In genomic region chr12:5556033-5556614, GRCh38 we compare ENCODE assay signal across 10 cellular contexts.
DNase-seq lines count a peak whose midpoint lies in the region; ATAC-seq and TF ChIP-seq lines count a peak whose summit lies in the region.
"Had no signal": no experiment of that assay in that cellular context is flagged by ENCODE, and none has a peak within 500 bp of the region (broad histone marks: within the 10 kb centered on the region; RNA-seq: fewer than 3 reads in every experiment).

No MANE protein-coding gene starts in this region.

- ATAC-seq in HG03439 (IDR thresholded peaks at IDR 0.05; ENCODE audit: unreplicated experiment) = no peak
- ATAC-seq: effector memory CD8-positive, alpha-beta T cell had no signal

- H3K27ac ChIP-seq in A673 (ENCODE audit: low read depth, low read length, poor library complexity, severe bottlenecking) = no peak overlapping the region

- H3K9me3 ChIP-seq in A673 (ENCODE audit: low read depth, low read length, poor library complexity, severe bottlenecking) (no peaks in the 10 kb centered on the region), NT2/D1 (ENCODE audit: insufficient read depth, low read length) (peaks cover 8% of the 10 kb centered on the region; the same call in 1 of the 2 replicates)

- H3K4me3 ChIP-seq in A673 (ENCODE audit: low read depth, low read length, poor library complexity, severe bottlenecking) (no peak overlapping the region), NT2/D1 (ENCODE audit: insufficient read length, low read depth) (no peak overlapping the region), fibroblast of mammary gland (ENCODE audit: control insufficient read depth, low read depth, low read length) (no peak overlapping the region)

- TF ChIP-seq CTCF in A673 (conservative IDR thresholded peaks at IDR 0.05; ENCODE audit: low read depth, low read length) (peak; percentile 66), fibroblast of mammary gland (conservative IDR thresholded peaks at IDR 0.05; ENCODE audit: control insufficient read depth, insufficient read depth, low read depth, low read length) (peak; percentile 8)

- DNase-seq in A673 (ENCODE audit: low spot score) (peak; percentile 27), DMS53 (lab: John Stamatoyannopoulos, UW) (peak; percentile 88), NT2/D1 (ENCODE audit: low read depth, low spot score) (peak; percentile 48), fibroblast of mammary gland (ENCODE audit: low read depth) (no peak), HCEC 1CT (no peak), amygdala (lab: John Stamatoyannopoulos, UW) (no peak), anterior cingulate cortex (lab: John Stamatoyannopoulos, UW) (no peak)
- DNase-seq: activated T-cell treated with anti-CD3 and anti-CD28 coated beads, Interleukin-2, amount 50 U/mL, for 1 hour; effector memory CD8-positive, alpha-beta T cell had no signal

- H3K9ac ChIP-seq in NT2/D1 (ENCODE audit: insufficient read length, low read depth) = no peak overlapping the region

- POLR2A ChIA-PET in A673 (lab: Charles Lee; ENCODE audit: low non-redundant PET) = no interaction called here

- BruUV-seq in A673 (replicated peaks; lab: Mats Ljungman, UMichigan) = no TSS peak

- CTCF ChIA-PET in A673 (lab: Charles Lee) = no interaction called here

- peaks cover 10% of the 10 kb centered on the region for H3K27me3 ChIP-seq in A673 (replicated peaks; ENCODE audit: insufficient read depth, low read depth, low read length, poor library complexity)
- H3K27me3 ChIP-seq in NT2/D1 (ENCODE audit: insufficient read depth, insufficient read length) = no peaks in the 10 kb centered on the region

- H3K36me3 ChIP-seq in A673 (ENCODE audit: insufficient read depth, low read length, poor library complexity, severe bottlenecking) (no peaks in the 10 kb centered on the region), NT2/D1 (ENCODE audit: insufficient read depth, insufficient read length, low read length) (no peaks in the 10 kb centered on the region)

- intact Hi-C loops in A673 (cut with micrococcal nuclease; ENCODE audit: unreplicated experiment) = no loop called here

- H3K4me1 ChIP-seq in A673 (ENCODE audit: insufficient read depth, low read length, poor library complexity, severe bottlenecking) = no peaks in the 10 kb centered on the region
- peaks cover 5% of the 10 kb centered on the region for H3K4me1 ChIP-seq in NT2/D1 (ENCODE audit: insufficient read depth, insufficient read length)

Comparison
In these comparisons a context has a peak if more than half of its experiments do, and no peak if none do; other contexts are left out.
1. DNase-seq: peak in A673 (single experiment), DMS53 (single experiment) and NT2/D1 (single experiment); none in fibroblast of mammary gland (single experiment), HCEC 1CT (single experiment), amygdala (0 of 56) and anterior cingulate cortex (0 of 58).